In genomic region chr11:57777969-57778317, GRCh38 we compare ENCODE assay signal across 8 cellular contexts. TPM values are rescaled to one million over a fixed set of nuclear protein-coding genes. Genes with fewer than 3 reads are reported as not detected.
DNase-seq lines count a peak whose midpoint lies in the region; ATAC-seq and TF ChIP-seq lines count a peak whose summit lies in the region.

No MANE protein-coding gene starts in this region.

- 46% methylated on average over 3 of the region's 3 CpGs for WGBS in SK-N-SH (ENCODE audit: low lambda C conversion rate)
- 22 to 26% methylated on average over 3 of the region's 3 CpGs for WGBS in esophagus, 2 donors

- H3K27me3 ChIP-seq in SK-N-SH (ENCODE audit: insufficient read depth): no peaks in the 10 kb centered on the region
- H3K27me3 ChIP-seq in esophagus (ENCODE audit: control insufficient read depth in 1 of 2, insufficient read depth in 2 of 2, low read length in 2 of 2): no peaks in the 10 kb centered on the region

- no peaks in the 10 kb centered on the region for H3K9me2 ChIP-seq in SK-N-SH

- H3K4me3 Mint-ChIP-seq in nephron: peak overlapping the region; percentile 45 to 69 (median 59)
- no peak overlapping the region for H3K4me3 Mint-ChIP-seq in stimulated activated memory B cell treated with anti-CD40 and anti-IgM and Interleukin-4, amounts not matched to agents 10 μg/mL and 1 μg/mL and 100 μg/mL, for 72 hours

- no peak for TF ChIP-seq RAD21 in SK-N-SH (IDR thresholded peaks at IDR 0.05; ENCODE audit: low read length)

- H3K9me3 ChIP-seq in SK-N-SH: no peaks in the 10 kb centered on the region
- H3K9me3 ChIP-seq in esophagus (ENCODE audit: control insufficient read depth in 2 of 2, insufficient read depth in 1 of 2, low read depth in 1 of 2, low read length in 1 of 2): no peaks in the 10 kb centered on the region

- H3K36me3 Mint-ChIP-seq in nephron (ENCODE audit: low read depth): peaks cover 18% of the 10 kb centered on the region
- H3K36me3 Mint-ChIP-seq in stimulated activated memory B cell treated with anti-CD40 and anti-IgM and Interleukin-4, amounts not matched to agents 10 μg/mL and 1 μg/mL and 100 μg/mL, for 72 hours: peaks cover 15% of the 10 kb centered on the region

- H3K36me3 ChIP-seq in SK-N-SH (replicated peaks in 1 of 2; ENCODE audit: control insufficient read depth in 1 of 2, insufficient read depth in 2 of 2, low read length in 1 of 2) (peaks cover 0 to 4% of the 10 kb centered on the region in 2 experiments), esophagus (ENCODE audit: control insufficient read depth in 2 of 2, insufficient read depth in 2 of 2, low read length in 1 of 2) (no peaks in the 10 kb centered on the region)

- peaks cover 84% of the 10 kb centered on the region for H3K4me1 Mint-ChIP-seq in nephron
- H3K4me1 Mint-ChIP-seq in stimulated activated memory B cell treated with anti-CD40 and anti-IgM and Interleukin-4, amounts not matched to agents 10 μg/mL and 1 μg/mL and 100 μg/mL, for 72 hours: peaks cover 34% of the 10 kb centered on the region

- POLR2A ChIA-PET in SK-N-SH (lab: Yijun Ruan, JAX): interaction anchor here (0.7 to 1.5 kb wide), 4 partner anchors 15 to 23 kb away, joined by 3 to 6 read pairs (median 3); partner anchors contain the start of gene CTNND1

- no peak for TF ChIP-seq CTCF in SK-N-SH (IDR thresholded peaks at IDR 0.05)
- no peak for TF ChIP-seq CTCF in nephron (IDR thresholded peaks at IDR 0.05; ENCODE audit: unreplicated experiment in 3 of 3)

- peak overlapping the region; percentile 98 to 99 (median 98) for H3K27ac Mint-ChIP-seq in nephron
- no peak overlapping the region for H3K27ac Mint-ChIP-seq in stimulated activated memory B cell treated with anti-CD40 and anti-IgM and Interleukin-4, amounts not matched to agents 10 μg/mL and 1 μg/mL and 100 μg/mL, for 72 hours

- H3K9ac ChIP-seq in SK-N-SH: peak overlapping the region; percentile 59

- no peak for TF ChIP-seq EP300 in SK-N-SH (IDR thresholded peaks at IDR 0.05; ENCODE audit: borderline replicate concordance in 1 of 2, low read depth in 1 of 2, low read length in 1 of 2)

- H3K9me3 Mint-ChIP-seq in nephron: no peaks in the 10 kb centered on the region
- no peaks in the 10 kb centered on the region for H3K9me3 Mint-ChIP-seq in stimulated activated memory B cell treated with anti-CD40 and anti-IgM and Interleukin-4, amounts not matched to agents 10 μg/mL and 1 μg/mL and 100 μg/mL, for 72 hours

- CTCF ChIA-PET in SK-N-SH (lab: Yijun Ruan, JAX): interaction anchor here (1.0 to 7.6 kb wide), 5 partner anchors 13 to 320 kb away, joined by 3 to 43 read pairs (median 4); partner anchors contain the start of gene BTBD18

- no peak for DNase-seq in SK-N-SH
- no peak for DNase-seq in NCI-H774 (lab: John Stamatoyannopoulos, UW)

- H4K20me1 ChIP-seq in SK-N-SH (ENCODE audit: insufficient read depth): peaks cover 64% of the 10 kb centered on the region

- peaks cover 95% of the 10 kb centered on the region for H3K79me2 ChIP-seq in SK-N-SH (ENCODE audit: insufficient read depth)

- peak overlapping the region; percentile 89 to 92 for H3K27ac ChIP-seq in SK-N-SH (ENCODE audit: low read depth in 2 of 2, low read length in 1 of 2)
- H3K27ac ChIP-seq in esophagus (ENCODE audit: low read depth in 2 of 2, low read length in 1 of 2): peak overlapping the region; percentile 87 to 90

- H3K4me2 ChIP-seq in SK-N-SH: peak overlapping the region; percentile 76

- no peak for ATAC-seq in SK-N-SH treated with all-trans-retinoic acid at 6 μM for 48 hours
- no peak for ATAC-seq in GM18861 (IDR thresholded peaks at IDR 0.05; ENCODE audit: unreplicated experiment)
- ATAC-seq in stimulated activated memory B cell treated with anti-CD40 and anti-IgM and Interleukin-4, amounts not matched to agents 10 μg/mL and 1 μg/mL and 100 μg/mL, for 72 hours: no peak
- ATAC-seq in HG03175 (IDR thresholded peaks at IDR 0.05; ENCODE audit: unreplicated experiment): no peak

- peaks cover 35 to 53% of the 10 kb centered on the region in 2 experiments for H3K4me1 ChIP-seq in SK-N-SH (ENCODE audit: control insufficient read depth in 1 of 2, insufficient read depth in 2 of 2, low read depth in 1 of 2, low read length in 1 of 2)
- peaks cover 8 to 10% of the 10 kb centered on the region in 2 donors for H3K4me1 ChIP-seq in esophagus (ENCODE audit: control insufficient read depth in 2 of 2, insufficient read depth in 2 of 2, low read length in 1 of 2)

- no peaks in the 10 kb centered on the region for H3K27me3 Mint-ChIP-seq in nephron (ENCODE audit: low read depth)
- H3K27me3 Mint-ChIP-seq in stimulated activated memory B cell treated with anti-CD40 and anti-IgM and Interleukin-4, amounts not matched to agents 10 μg/mL and 1 μg/mL and 100 μg/mL, for 72 hours: no peaks in the 10 kb centered on the region

- H3F3A ChIP-seq in SK-N-SH (replicated peaks; ENCODE audit: insufficient read depth): peaks cover 16% of the 10 kb centered on the region

- no peak overlapping the region for H2AFZ ChIP-seq in SK-N-SH (ENCODE audit: low read depth)

- H3K4me3 ChIP-seq in SK-N-SH (ENCODE audit: low read depth in 2 of 2, low read length in 1 of 2): peak overlapping the region; percentile 19 to 43; a peak in 3 of 4 replicates
- peak overlapping the region in 1 of 2 donors; percentile 2 for H3K4me3 ChIP-seq in esophagus (ENCODE audit: low read depth in 1 of 2, low read length in 2 of 2)

TF ChIP-seq in SK-N-SH, 30 proteins besides CTCF, POLR2A, EP300 and RAD21:
- TF ChIP-seq FOSL2 (IDR thresholded peaks at IDR 0.05; ENCODE audit: borderline replicate concordance, low read depth) (no peak), RXRA (IDR thresholded peaks at IDR 0.05; ENCODE audit: borderline replicate concordance, low read depth) (no peak), ELF1 (IDR thresholded peaks at IDR 0.05) (no peak), SMC3 (IDR thresholded peaks at IDR 0.05; ENCODE audit: low read depth, low read length) (no peak), RCOR1 (IDR thresholded peaks at IDR 0.05; ENCODE audit: low read length) (no peak), YY1 (IDR thresholded peaks at IDR 0.05; ENCODE audit: low read depth) (no peak), USF1 (IDR thresholded peaks at IDR 0.05; ENCODE audit: borderline replicate concordance, low read depth) (no peak), SIN3A (IDR thresholded peaks at IDR 0.05; ENCODE audit: borderline replicate concordance, low read depth, low read length) (no peak), NRF1 (IDR thresholded peaks at IDR 0.05; ENCODE audit: low read depth, low read length) (no peak), TEAD4 (IDR thresholded peaks at IDR 0.05; ENCODE audit: borderline replicate concordance, insufficient read depth) (no peak), FOXM1 (IDR thresholded peaks at IDR 0.05; ENCODE audit: low read depth) (no peak), POLR2AphosphoS5 (IDR thresholded peaks at IDR 0.05; ENCODE audit: low read depth, low read length) (no peak), FOXJ3 (CRISPR knock-in tag; IDR thresholded peaks at IDR 0.05) (no peak)

TF ChIP-seq in SK-N-SH treated with all-trans-retinoic acid at 6 μM for 48 hours, 23 proteins besides CTCF, POLR2A, EP300 and RAD21 (continues in another document):
- TF ChIP-seq ISL1 (CRISPR knock-in tag; IDR thresholded peaks at IDR 0.05): no peak
- TF ChIP-seq, protein P1, sequence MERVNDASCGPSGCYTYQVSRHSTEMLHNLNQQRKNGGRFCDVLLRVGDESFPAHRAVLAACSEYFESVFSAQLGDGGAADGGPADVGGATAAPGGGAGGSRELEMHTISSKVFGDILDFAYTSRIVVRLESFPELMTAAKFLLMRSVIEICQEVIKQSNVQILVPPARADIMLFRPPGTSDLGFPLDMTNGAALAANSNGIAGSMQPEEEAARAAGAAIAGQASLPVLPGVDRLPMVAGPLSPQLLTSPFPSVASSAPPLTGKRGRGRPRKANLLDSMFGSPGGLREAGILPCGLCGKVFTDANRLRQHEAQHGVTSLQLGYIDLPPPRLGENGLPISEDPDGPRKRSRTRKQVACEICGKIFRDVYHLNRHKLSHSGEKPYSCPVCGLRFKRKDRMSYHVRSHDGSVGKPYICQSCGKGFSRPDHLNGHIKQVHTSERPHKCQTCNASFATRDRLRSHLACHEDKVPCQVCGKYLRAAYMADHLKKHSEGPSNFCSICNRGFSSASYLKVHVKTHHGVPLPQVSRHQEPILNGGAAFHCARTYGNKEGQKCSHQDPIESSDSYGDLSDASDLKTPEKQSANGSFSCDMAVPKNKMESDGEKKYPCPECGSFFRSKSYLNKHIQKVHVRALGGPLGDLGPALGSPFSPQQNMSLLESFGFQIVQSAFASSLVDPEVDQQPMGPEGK (CRISPR knock-in tag; IDR thresholded peaks at IDR 0.05; ENCODE audit: borderline replicate concordance): no peak
- TF ChIP-seq ZNF70 (CRISPR knock-in tag; IDR thresholded peaks at IDR 0.05): no peak
- no peak for TF ChIP-seq BACH2 (CRISPR knock-in tag; IDR thresholded peaks at IDR 0.05; ENCODE audit: borderline replicate concordance)
- TF ChIP-seq ZFP30 (CRISPR knock-in tag; IDR thresholded peaks at IDR 0.05): no peak
- no peak for TF ChIP-seq POU6F1 (CRISPR knock-in tag; IDR thresholded peaks at IDR 0.05; ENCODE audit: borderline replicate concordance, low read depth)
- no peak for TF ChIP-seq ZC3H10 (CRISPR knock-in tag; IDR thresholded peaks at IDR 0.05)
- no peak for TF ChIP-seq SNAI2 (CRISPR knock-in tag; IDR thresholded peaks at IDR 0.05)
- TF ChIP-seq ZFP3 (CRISPR knock-in tag; IDR thresholded peaks at IDR 0.05): no peak

RNA-seq across cellular contexts. Expression of gene CTNND1, which starts 16.3 kb away (rescaled TPM):
- polyA plus RNA-seq in SK-N-SH (2012; rRNA removed) (39.4 and 49.4 TPM in 2 replicates), esophagus (100 to 1,000 TPM in 1 of 2 donors, 10 to 100 TPM in 1; 89.7 to 125 TPM)
- 38.3 and 40.5 TPM in 2 replicates for polyA plus RNA-seq in SK-N-SH (2012; cell fraction: cytosol; rRNA removed)
- 59.2 and 69.5 TPM in 2 replicates for polyA plus RNA-seq in SK-N-SH (2012; cell fraction: nucleus; rRNA removed)

RNA-seq across cellular contexts. Expression of gene BTBD18, which starts 26.3 kb away (rescaled TPM):
- not detected in 2 replicates for polyA plus RNA-seq in SK-N-SH (2012; rRNA removed)
- not detected in 2 replicates for polyA plus RNA-seq in SK-N-SH (2012; cell fraction: cytosol; rRNA removed)
- not detected in 2 replicates for polyA plus RNA-seq in SK-N-SH (2012; cell fraction: nucleus; rRNA removed)
- under 1 TPM in 1 of 2 donors, not detected in 1; 0.02 TPM for polyA plus RNA-seq in esophagus

RNA-seq across cellular contexts. Expression of gene SELENOH, which starts 36.7 kb away (rescaled TPM):
- polyA plus RNA-seq in SK-N-SH (2012; rRNA removed) (291 and 333 TPM in 2 replicates), esophagus (100 to 1,000 TPM in 1 of 2 donors, 10 to 100 TPM in 1; 87.4 to 115 TPM)
- 289 and 306 TPM in 2 replicates for polyA plus RNA-seq in SK-N-SH (2012; cell fraction: cytosol; rRNA removed)
- 183 and 301 TPM in 2 replicates for polyA plus RNA-seq in SK-N-SH (2012; cell fraction: nucleus; rRNA removed)
